In genomic region chr7:45160374-45160773, GRCh38 we compare ENCODE assay signal across 13 cellular contexts. TPM values are rescaled to one million over a fixed set of nuclear protein-coding genes. Genes with fewer than 3 reads are reported as not detected.
A peak's percentile ranks its signal among the peaks of the same experiment; 100 is the strongest.
DNase-seq lines count a peak whose midpoint lies in the region; ATAC-seq and TF ChIP-seq lines count a peak whose summit lies in the region.
"Had no signal": no experiment of that assay in that cellular context is flagged by ENCODE, and none has a peak within 500 bp of the region (broad histone marks: within the 10 kb centered on the region; RNA-seq: fewer than 3 reads in every experiment).

No MANE protein-coding gene starts in this region.

- H3K9me3 ChIP-seq in T-helper 17 cell (ENCODE audit: control insufficient read depth, low read length, poor library complexity, severe bottlenecking) = no peaks in the 10 kb centered on the region
- peaks cover 0 to 2% (median 0%) of the 10 kb centered on the region in 4 donors for H3K9me3 ChIP-seq in sigmoid colon
- H3K9me3 ChIP-seq: vagina had no signal

- DNase-seq in SKM-1 treated with dmso at 0.1 percent for 144 hours (lab: John Stamatoyannopoulos, UW; ENCODE audit: unreplicated experiment) = peak; percentile 25
- DNase-seq in SKM-1 (lab: John Stamatoyannopoulos, UW; ENCODE audit: unreplicated experiment) = no peak
- DNase-seq in T-helper 17 cell = no peak
- peak; percentile 35 for DNase-seq in sigmoid colon
- DNase-seq in iPS-NIHi11 (ENCODE audit: low spot score) = no peak
- DNase-seq in NCI-H748 (lab: John Stamatoyannopoulos, UW; ENCODE audit: unreplicated experiment) = no peak
- DNase-seq: activated CD4-positive, alpha-beta T cell treated with anti-CD3 and anti-CD28 coated beads for 48 hours; activated naive CD4-positive, alpha-beta T cell treated with anti-CD3 and anti-CD28 coated beads, Interleukin-2, amount 50 U/mL, for 16 hours had no signal

- H3K4me3 Mint-ChIP-seq in T-helper 17 cell = no peak overlapping the region

- peaks cover 23% of the 10 kb centered on the region for H3K27me3 Mint-ChIP-seq in T-helper 17 cell

- H3K4me3 ChIP-seq in sigmoid colon = no peak overlapping the region
- H3K4me3 ChIP-seq: SJSA1, vagina had no signal

- H3K4me1 Mint-ChIP-seq in T-helper 17 cell = peaks cover 24% of the 10 kb centered on the region

- peaks cover 9% of the 10 kb centered on the region for H3K36me3 Mint-ChIP-seq in T-helper 17 cell (ENCODE audit: low read depth)

- intact Hi-C loops in sigmoid colon (cut with DNase I) = no loop called here

- peaks cover 8 to 34% (median 18%) of the 10 kb centered on the region in 3 donors for H3K27me3 ChIP-seq in sigmoid colon

- H3K36me3 ChIP-seq in sigmoid colon = no peaks in the 10 kb centered on the region
- H3K36me3 ChIP-seq: SJSA1, vagina had no signal

- peak overlapping the region; percentile 67 for H3K27ac Mint-ChIP-seq in T-helper 17 cell

- no peak for TF ChIP-seq EP300 in sigmoid colon (IDR thresholded peaks at IDR 0.05)

- no peak for TF ChIP-seq CTCF in sigmoid colon (IDR thresholded peaks at IDR 0.05)

- TF ChIP-seq POLR2A in sigmoid colon (IDR thresholded peaks at IDR 0.05) = no peak

- peaks cover 0 to 10% (median 7%) of the 10 kb centered on the region in 4 donors for H3K4me1 ChIP-seq in sigmoid colon
- H3K4me1 ChIP-seq: SJSA1 had no signal

- ATAC-seq in GM21723 (IDR thresholded peaks at IDR 0.05; ENCODE audit: unreplicated experiment) (peak; percentile 61), T-helper 17 cell (no peak), GM21526 (IDR thresholded peaks at IDR 0.05; ENCODE audit: low FRiP score, unreplicated experiment) (no peak)

- no peak overlapping the region for H3K27ac ChIP-seq in sigmoid colon
- H3K27ac ChIP-seq: SJSA1, vagina had no signal

- 54 to 67% methylated on average over 9 of the region's 9 CpGs for WGBS in sigmoid colon, 2 donors

RNA-seq across cellular contexts. Expression of gene RAMP3, which starts 2.8 kb away (rescaled TPM):
- total RNA-seq in T-helper 17 cell (under 1 TPM; 0.65 to 0.76 TPM), sigmoid colon (10 to 100 TPM; 18.4 to 57.8 (median 33.7) TPM)
- 10 to 100 TPM in 1 of 3 donors, 1 to 10 TPM in 2; 2.5 to 26.0 (median 4.8) TPM for polyA plus RNA-seq in sigmoid colon
- total RNA-seq: A673, SJSA1 had no signal

RNA-seq across cellular contexts. Expression of gene TBRG4, which starts 48.9 kb away (rescaled TPM):
- 10 to 100 TPM; 63.6 to 85.1 TPM for total RNA-seq in T-helper 17 cell
- 10 to 100 TPM; 40.3 to 57.1 (median 46.8) TPM for total RNA-seq in sigmoid colon
- 10 to 100 TPM; 31.8 to 80.1 (median 44.6) TPM for polyA plus RNA-seq in sigmoid colon

Comparison
In these comparisons a context has a peak if more than half of its experiments do, and no peak if none do; other contexts are left out.
1. DNase-seq: peak in SKM-1 treated with dmso at 0.1 percent for 144 hours (single experiment) and sigmoid colon (single experiment); none in SKM-1 (single experiment), T-helper 17 cell (0 of 3), iPS-NIHi11 (single experiment) and NCI-H748 (single experiment).
2. RNA of gene RAMP3, which starts 2.8 kb away (total RNA-seq): 18.4 to 57.8 TPM in sigmoid colon; 0.65 to 0.76 TPM in T-helper 17 cell; every median in the first group is over 10 times any median in the second.